ENCODE assay signal across 1 cellular context in the genomic region with DNA sequence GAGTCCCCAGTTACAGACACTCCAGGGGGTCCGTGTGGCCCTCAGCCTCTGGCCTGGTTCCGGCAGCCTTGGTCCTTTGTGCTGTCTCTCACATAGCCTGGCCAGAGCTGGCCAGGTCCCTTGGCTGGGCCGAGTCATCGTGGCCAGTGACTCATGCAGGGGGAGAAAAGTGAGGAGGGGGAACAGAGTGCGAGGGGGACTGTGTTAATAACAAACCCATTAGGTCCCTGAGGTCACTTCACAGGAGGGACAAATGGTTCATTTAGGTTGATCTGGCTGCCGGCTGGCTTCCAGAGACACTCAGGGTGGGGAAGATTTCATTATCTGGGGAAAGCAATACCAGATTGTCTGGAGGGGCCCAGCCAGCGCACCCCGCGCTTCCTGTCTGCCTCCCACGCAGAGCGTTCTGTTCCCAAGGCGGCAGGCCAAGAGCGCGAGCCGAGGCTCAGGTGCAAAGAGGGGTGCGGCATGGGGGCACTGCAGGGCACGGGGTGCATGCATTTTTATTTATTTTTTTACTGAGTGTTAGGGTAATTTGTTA.
TF ChIP-seq lines count a peak whose summit lies in the region.

No MANE protein-coding gene starts in this region.

TF ChIP-seq in K562, 482 proteins besides CTCF, POLR2A, EP300 and RAD21 (continued from another document and continues in another):
- TF ChIP-seq, protein P1, sequence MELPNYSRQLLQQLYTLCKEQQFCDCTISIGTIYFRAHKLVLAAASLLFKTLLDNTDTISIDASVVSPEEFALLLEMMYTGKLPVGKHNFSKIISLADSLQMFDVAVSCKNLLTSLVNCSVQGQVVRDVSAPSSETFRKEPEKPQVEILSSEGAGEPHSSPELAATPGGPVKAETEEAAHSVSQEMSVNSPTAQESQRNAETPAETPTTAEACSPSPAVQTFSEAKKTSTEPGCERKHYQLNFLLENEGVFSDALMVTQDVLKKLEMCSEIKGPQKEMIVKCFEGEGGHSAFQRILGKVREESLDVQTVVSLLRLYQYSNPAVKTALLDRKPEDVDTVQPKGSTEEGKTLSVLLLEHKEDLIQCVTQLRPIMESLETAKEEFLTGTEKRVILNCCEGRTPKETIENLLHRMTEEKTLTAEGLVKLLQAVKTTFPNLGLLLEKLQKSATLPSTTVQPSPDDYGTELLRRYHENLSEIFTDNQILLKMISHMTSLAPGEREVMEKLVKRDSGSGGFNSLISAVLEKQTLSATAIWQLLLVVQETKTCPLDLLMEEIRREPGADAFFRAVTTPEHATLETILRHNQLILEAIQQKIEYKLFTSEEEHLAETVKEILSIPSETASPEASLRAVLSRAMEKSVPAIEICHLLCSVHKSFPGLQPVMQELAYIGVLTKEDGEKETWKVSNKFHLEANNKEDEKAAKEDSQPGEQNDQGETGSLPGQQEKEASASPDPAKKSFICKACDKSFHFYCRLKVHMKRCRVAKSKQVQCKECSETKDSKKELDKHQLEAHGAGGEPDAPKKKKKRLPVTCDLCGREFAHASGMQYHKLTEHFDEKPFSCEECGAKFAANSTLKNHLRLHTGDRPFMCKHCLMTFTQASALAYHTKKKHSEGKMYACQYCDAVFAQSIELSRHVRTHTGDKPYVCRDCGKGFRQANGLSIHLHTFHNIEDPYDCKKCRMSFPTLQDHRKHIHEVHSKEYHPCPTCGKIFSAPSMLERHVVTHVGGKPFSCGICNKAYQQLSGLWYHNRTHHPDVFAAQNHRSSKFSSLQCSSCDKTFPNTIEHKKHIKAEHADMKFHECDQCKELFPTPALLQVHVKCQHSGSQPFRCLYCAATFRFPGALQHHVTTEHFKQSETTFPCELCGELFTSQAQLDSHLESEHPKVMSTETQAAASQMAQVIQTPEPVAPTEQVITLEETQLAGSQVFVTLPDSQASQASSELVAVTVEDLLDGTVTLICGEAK (IDR thresholded peaks at IDR 0.05), result 0 out of 2 replicates have a peak, but pooled peaks have one; percentile 7
- TF ChIP-seq, protein P1 (CRISPR knock-in tag; IDR thresholded peaks at IDR 0.05), result no peak
- TF ChIP-seq GTF2E2 (tag; IDR thresholded peaks at IDR 0.05) (0 out of 2 replicates have a peak, but pooled peaks have one; percentile 36), HMG20B (CRISPR knock-in tag; IDR thresholded peaks at IDR 0.05) (no peak), TCF7L2 (IDR thresholded peaks at IDR 0.05; ENCODE audit: low read depth, low read length) (no peak), SRSF7 (optimal IDR thresholded peaks at IDR 0.05; ENCODE audit: low read depth, low read length) (no peak), SMARCA5 (IDR thresholded peaks at IDR 0.05) (no peak), RBM15 (IDR thresholded peaks at IDR 0.05; ENCODE audit: insufficient read depth, low read length) (no peak), RBM25 (IDR thresholded peaks at IDR 0.05; ENCODE audit: low read depth, low read length, severe bottlenecking) (no peak), HDAC1 (IDR thresholded peaks at IDR 0.05) (peak in 1 of 2 experiments; percentile 96; a peak in 2 of 4 replicates), ADNP (tag; IDR thresholded peaks at IDR 0.05) (no peak), IRF2 (CRISPR knock-in tag; IDR thresholded peaks at IDR 0.05) (no peak), POU5F1 (IDR thresholded peaks at IDR 0.05; ENCODE audit: borderline replicate concordance, low read depth, low read length, partially characterized antibody) (no peak), MCM2 (IDR thresholded peaks at IDR 0.05; ENCODE audit: low read depth) (no peak), PHB (CRISPR knock-in tag; IDR thresholded peaks at IDR 0.05) (no peak), MTA3 (IDR thresholded peaks at IDR 0.05; ENCODE audit: borderline replicate concordance) (peak; percentile 95), HNRNPLL (IDR thresholded peaks at IDR 0.05; ENCODE audit: low read depth, low read length, poor library complexity, severe bottlenecking) (no peak), MTF1 (CRISPR knock-in tag; IDR thresholded peaks at IDR 0.05; ENCODE audit: borderline replicate concordance) (no peak), U2AF1 (optimal IDR thresholded peaks at IDR 0.05; ENCODE audit: low read depth, low read length) (no peak)
- TF ChIP-seq, protein P2, sequence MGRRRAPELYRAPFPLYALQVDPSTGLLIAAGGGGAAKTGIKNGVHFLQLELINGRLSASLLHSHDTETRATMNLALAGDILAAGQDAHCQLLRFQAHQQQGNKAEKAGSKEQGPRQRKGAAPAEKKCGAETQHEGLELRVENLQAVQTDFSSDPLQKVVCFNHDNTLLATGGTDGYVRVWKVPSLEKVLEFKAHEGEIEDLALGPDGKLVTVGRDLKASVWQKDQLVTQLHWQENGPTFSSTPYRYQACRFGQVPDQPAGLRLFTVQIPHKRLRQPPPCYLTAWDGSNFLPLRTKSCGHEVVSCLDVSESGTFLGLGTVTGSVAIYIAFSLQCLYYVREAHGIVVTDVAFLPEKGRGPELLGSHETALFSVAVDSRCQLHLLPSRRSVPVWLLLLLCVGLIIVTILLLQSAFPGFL (CRISPR knock-in tag; IDR thresholded peaks at IDR 0.05), result no peak
- TF ChIP-seq, protein P3, sequence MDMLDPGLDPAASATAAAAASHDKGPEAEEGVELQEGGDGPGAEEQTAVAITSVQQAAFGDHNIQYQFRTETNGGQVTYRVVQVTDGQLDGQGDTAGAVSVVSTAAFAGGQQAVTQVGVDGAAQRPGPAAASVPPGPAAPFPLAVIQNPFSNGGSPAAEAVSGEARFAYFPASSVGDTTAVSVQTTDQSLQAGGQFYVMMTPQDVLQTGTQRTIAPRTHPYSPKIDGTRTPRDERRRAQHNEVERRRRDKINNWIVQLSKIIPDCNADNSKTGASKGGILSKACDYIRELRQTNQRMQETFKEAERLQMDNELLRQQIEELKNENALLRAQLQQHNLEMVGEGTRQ (CRISPR knock-in tag; IDR thresholded peaks at IDR 0.05), result no peak
- TF ChIP-seq, protein P4, sequence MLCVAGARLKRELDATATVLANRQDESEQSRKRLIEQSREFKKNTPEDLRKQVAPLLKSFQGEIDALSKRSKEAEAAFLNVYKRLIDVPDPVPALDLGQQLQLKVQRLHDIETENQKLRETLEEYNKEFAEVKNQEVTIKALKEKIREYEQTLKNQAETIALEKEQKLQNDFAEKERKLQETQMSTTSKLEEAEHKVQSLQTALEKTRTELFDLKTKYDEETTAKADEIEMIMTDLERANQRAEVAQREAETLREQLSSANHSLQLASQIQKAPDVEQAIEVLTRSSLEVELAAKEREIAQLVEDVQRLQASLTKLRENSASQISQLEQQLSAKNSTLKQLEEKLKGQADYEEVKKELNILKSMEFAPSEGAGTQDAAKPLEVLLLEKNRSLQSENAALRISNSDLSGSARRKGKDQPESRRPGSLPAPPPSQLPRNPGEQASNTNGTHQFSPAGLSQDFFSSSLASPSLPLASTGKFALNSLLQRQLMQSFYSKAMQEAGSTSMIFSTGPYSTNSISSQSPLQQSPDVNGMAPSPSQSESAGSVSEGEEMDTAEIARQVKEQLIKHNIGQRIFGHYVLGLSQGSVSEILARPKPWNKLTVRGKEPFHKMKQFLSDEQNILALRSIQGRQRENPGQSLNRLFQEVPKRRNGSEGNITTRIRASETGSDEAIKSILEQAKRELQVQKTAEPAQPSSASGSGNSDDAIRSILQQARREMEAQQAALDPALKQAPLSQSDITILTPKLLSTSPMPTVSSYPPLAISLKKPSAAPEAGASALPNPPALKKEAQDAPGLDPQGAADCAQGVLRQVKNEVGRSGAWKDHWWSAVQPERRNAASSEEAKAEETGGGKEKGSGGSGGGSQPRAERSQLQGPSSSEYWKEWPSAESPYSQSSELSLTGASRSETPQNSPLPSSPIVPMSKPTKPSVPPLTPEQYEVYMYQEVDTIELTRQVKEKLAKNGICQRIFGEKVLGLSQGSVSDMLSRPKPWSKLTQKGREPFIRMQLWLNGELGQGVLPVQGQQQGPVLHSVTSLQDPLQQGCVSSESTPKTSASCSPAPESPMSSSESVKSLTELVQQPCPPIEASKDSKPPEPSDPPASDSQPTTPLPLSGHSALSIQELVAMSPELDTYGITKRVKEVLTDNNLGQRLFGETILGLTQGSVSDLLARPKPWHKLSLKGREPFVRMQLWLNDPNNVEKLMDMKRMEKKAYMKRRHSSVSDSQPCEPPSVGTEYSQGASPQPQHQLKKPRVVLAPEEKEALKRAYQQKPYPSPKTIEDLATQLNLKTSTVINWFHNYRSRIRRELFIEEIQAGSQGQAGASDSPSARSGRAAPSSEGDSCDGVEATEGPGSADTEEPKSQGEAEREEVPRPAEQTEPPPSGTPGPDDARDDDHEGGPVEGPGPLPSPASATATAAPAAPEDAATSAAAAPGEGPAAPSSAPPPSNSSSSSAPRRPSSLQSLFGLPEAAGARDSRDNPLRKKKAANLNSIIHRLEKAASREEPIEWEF (CRISPR knock-in tag; IDR thresholded peaks at IDR 0.05), result no peak
- TF ChIP-seq, protein P5, sequence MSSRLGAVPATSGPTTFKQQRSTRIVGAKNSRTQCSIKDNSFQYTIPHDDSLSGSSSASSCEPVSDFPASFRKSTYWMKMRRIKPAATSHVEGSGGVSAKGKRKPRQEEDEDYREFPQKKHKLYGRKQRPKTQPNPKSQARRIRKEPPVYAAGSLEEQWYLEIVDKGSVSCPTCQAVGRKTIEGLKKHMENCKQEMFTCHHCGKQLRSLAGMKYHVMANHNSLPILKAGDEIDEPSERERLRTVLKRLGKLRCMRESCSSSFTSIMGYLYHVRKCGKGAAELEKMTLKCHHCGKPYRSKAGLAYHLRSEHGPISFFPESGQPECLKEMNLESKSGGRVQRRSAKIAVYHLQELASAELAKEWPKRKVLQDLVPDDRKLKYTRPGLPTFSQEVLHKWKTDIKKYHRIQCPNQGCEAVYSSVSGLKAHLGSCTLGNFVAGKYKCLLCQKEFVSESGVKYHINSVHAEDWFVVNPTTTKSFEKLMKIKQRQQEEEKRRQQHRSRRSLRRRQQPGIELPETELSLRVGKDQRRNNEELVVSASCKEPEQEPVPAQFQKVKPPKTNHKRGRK (tag; IDR thresholded peaks at IDR 0.05), result no peak
- TF ChIP-seq, protein P6, sequence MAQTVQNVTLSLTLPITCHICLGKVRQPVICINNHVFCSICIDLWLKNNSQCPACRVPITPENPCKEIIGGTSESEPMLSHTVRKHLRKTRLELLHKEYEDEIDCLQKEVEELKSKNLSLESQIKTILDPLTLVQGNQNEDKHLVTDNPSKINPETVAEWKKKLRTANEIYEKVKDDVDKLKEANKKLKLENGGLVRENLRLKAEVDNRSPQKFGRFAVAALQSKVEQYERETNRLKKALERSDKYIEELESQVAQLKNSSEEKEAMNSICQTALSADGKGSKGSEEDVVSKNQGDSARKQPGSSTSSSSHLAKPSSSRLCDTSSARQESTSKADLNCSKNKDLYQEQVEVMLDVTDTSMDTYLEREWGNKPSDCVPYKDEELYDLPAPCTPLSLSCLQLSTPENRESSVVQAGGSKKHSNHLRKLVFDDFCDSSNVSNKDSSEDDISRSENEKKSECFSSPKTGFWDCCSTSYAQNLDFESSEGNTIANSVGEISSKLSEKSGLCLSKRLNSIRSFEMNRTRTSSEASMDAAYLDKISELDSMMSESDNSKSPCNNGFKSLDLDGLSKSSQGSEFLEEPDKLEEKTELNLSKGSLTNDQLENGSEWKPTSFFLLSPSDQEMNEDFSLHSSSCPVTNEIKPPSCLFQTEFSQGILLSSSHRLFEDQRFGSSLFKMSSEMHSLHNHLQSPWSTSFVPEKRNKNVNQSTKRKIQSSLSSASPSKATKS (CRISPR knock-in tag; IDR thresholded peaks at IDR 0.05), result no peak
- TF ChIP-seq, protein P7, sequence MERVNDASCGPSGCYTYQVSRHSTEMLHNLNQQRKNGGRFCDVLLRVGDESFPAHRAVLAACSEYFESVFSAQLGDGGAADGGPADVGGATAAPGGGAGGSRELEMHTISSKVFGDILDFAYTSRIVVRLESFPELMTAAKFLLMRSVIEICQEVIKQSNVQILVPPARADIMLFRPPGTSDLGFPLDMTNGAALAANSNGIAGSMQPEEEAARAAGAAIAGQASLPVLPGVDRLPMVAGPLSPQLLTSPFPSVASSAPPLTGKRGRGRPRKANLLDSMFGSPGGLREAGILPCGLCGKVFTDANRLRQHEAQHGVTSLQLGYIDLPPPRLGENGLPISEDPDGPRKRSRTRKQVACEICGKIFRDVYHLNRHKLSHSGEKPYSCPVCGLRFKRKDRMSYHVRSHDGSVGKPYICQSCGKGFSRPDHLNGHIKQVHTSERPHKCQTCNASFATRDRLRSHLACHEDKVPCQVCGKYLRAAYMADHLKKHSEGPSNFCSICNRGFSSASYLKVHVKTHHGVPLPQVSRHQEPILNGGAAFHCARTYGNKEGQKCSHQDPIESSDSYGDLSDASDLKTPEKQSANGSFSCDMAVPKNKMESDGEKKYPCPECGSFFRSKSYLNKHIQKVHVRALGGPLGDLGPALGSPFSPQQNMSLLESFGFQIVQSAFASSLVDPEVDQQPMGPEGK (CRISPR knock-in tag; IDR thresholded peaks at IDR 0.05; ENCODE audit: borderline replicate concordance), result no peak
